Comparison of ENCODE assay signal across 8 cellular contexts in genomic region chr14:65102441-65103149, GRCh38. TPM values are rescaled to one million over a fixed set of nuclear protein-coding genes. Genes with fewer than 3 reads are reported as not detected.
DNase-seq lines count a peak whose midpoint lies in the region; ATAC-seq, FAIRE-seq and TF ChIP-seq lines count a peak whose summit lies in the region.

A gene with protein sequence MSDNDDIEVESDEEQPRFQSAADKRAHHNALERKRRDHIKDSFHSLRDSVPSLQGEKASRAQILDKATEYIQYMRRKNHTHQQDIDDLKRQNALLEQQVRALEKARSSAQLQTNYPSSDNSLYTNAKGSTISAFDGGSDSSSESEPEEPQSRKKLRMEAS (minus strand): TSS chr14:65102517. CDS start chr14:65102339, 178 bp downstream.

- FAIRE-seq in kidney (lab: Jason Lieb, UNC) = no peak

- H3K9me3 ChIP-seq in kidney (ENCODE audit: control insufficient read depth in 1 of 2, low read length in 2 of 2) = no peaks in the 10 kb centered on the region

- H3K4me1 Mint-ChIP-seq in chondrocyte (ENCODE audit: low read depth) = peaks cover 30% of the 10 kb centered on the region

- ATAC-seq in GM19043 (IDR thresholded peaks at IDR 0.05; ENCODE audit: low read depth, unreplicated experiment) (peak; percentile 84), HG03378 (IDR thresholded peaks at IDR 0.05; ENCODE audit: unreplicated experiment) (peak; percentile 72)

- H3K27ac Mint-ChIP-seq in chondrocyte (ENCODE audit: unreplicated experiment) = peak within 1 kb of the TSS; percentile 95

- TF ChIP-seq CTCF in AG10803 (conservative IDR thresholded peaks at IDR 0.05; ENCODE audit: low read length) = no peak
- no peak for TF ChIP-seq CTCF in chondrocyte (IDR thresholded peaks at IDR 0.05)
- TF ChIP-seq CTCF in kidney (IDR thresholded peaks at IDR 0.05; ENCODE audit: borderline replicate concordance, extremely low read depth, insufficient read depth) = no peak

- peak within 1 kb of the TSS; percentile 82 for H3K4me3 Mint-ChIP-seq in chondrocyte (ENCODE audit: unreplicated experiment)

- no peaks in the 10 kb centered on the region for H3K27me3 Mint-ChIP-seq in chondrocyte (ENCODE audit: low read depth)

- peak within 1 kb of the TSS; percentile 82 for H3K4me3 ChIP-seq in AG10803 (ENCODE audit: low read length)
- H3K4me3 ChIP-seq in kidney (ENCODE audit: low read length in 2 of 2) = peak within 1 kb of the TSS; percentile 82 to 87

- DNase-seq in AG10803 (ENCODE audit: low read depth) = peak; percentile 99
- DNase-seq in NCI-H510A (lab: John Stamatoyannopoulos, UW) = peak; percentile 99
- peak; percentile 93 for DNase-seq in activated CD4-positive, alpha-beta T cell treated with anti-CD3 and anti-CD28 coated beads for 24 hours (ENCODE audit: low read depth in 2 of 2)
- DNase-seq in chondrocyte (ENCODE audit: low spot score) = peak; percentile 99
- peak; percentile 99 for DNase-seq in kidney
- DNase-seq in stimulated activated CD4-positive, alpha-beta T cell treated with anti-CD3 and anti-CD28 coated beads, Interleukin-15, amount 100 ng/mL, for 24 hours = peak; percentile 98

- peak within 1 kb of the TSS; percentile 58 to 73 for H3K9ac ChIP-seq in kidney (ENCODE audit: low read length in 2 of 2)

- H3K4me1 ChIP-seq in kidney (ENCODE audit: control insufficient read depth in 1 of 2, insufficient read depth in 1 of 2, low read depth in 1 of 2, low read length in 2 of 2) = peaks cover 4 to 5% of the 10 kb centered on the region in 2 donors

- H3K27ac ChIP-seq in kidney (ENCODE audit: low read depth in 2 of 2, low read length in 2 of 2) = peak within 1 kb of the TSS; percentile 84 to 89

- H3K9me3 Mint-ChIP-seq in chondrocyte (ENCODE audit: low read depth) = no peaks in the 10 kb centered on the region

- intact Hi-C loops in kidney (cut with DNase I) = no loop called here

- no peaks in the 10 kb centered on the region for H3K36me3 ChIP-seq in kidney (ENCODE audit: control insufficient read depth in 1 of 2, insufficient read depth in 2 of 2, low read length in 2 of 2)

- H3K36me3 Mint-ChIP-seq in chondrocyte (ENCODE audit: low read depth) = peaks cover 3% of the 10 kb centered on the region

RNA-seq across cellular contexts. Expression of the gene that starts here (rescaled TPM):
- total RNA-seq in chondrocyte (78.2 to 94.1 TPM (median 83.8 TPM) in 3 replicates), kidney (89.4 TPM)
- polyA plus RNA-seq in kidney (ENCODE audit: insufficient read depth, low read depth, low replicate concordance) = 48.9 TPM

Comparison
In these comparisons a context has a peak if more than half of its experiments do, and no peak if none do; other contexts are left out.
1. Peak in every context shown above with its lines: DNase-seq, ATAC-seq, H3K4me3 ChIP-seq and H3K27ac ChIP-seq.